Comparison of ENCODE assay signal across 19 cellular contexts in genomic region chr6:55997223-55997874, GRCh38.
DNase-seq lines count a peak whose midpoint lies in the region; ATAC-seq and TF ChIP-seq lines count a peak whose summit lies in the region.
"Had no signal": no experiment of that assay in that cellular context is flagged by ENCODE, and none has a peak within 500 bp of the region (broad histone marks: within the 10 kb centered on the region; RNA-seq: fewer than 3 reads in every experiment).

No MANE protein-coding gene starts in this region.

- no peaks in the 10 kb centered on the region for H4K20me1 ChIP-seq in Loucy (ENCODE audit: insufficient read depth, low read length, poor library complexity, severe bottlenecking)
- H4K20me1 ChIP-seq: BLaER1 treated with 17β-estradiol and CSF1 and Interleukin-3, amounts not matched to agents 10 nM and 100 nM had no signal

- no peaks in the 10 kb centered on the region for H3K27me3 ChIP-seq in Loucy (ENCODE audit: insufficient read depth, low read length, poor library complexity, severe bottlenecking)
- no peaks in the 10 kb centered on the region for H3K27me3 ChIP-seq in Panc1 (ENCODE audit: control insufficient read depth, insufficient read depth, low read length)
- H3K27me3 ChIP-seq: BLaER1 treated with 17β-estradiol and CSF1 and Interleukin-3, amounts not matched to agents 10 nM and 100 nM had no signal

- H3K9me2 ChIP-seq in Loucy (replicated peaks; ENCODE audit: low read depth, low read length) = no peaks in the 10 kb centered on the region

- CTCF ChIA-PET in Panc1 (lab: Charles Lee) = no interaction called here

- intact Hi-C loops in Panc1 (cut with micrococcal nuclease; ENCODE audit: unreplicated experiment) = no loop called here

- ATAC-seq in Panc1 (no peak), left lobe of liver (peak; percentile 44), HG02571 (IDR thresholded peaks at IDR 0.05; ENCODE audit: unreplicated experiment) (no peak)
- ATAC-seq: GM12878 had no signal

- DNase-seq in Daoy (ENCODE audit: low read depth) (peak; percentile 8), Panc1 (ENCODE audit: low read depth, low spot score) (no peak), left lobe of liver (ENCODE audit: low spot score) (no peak), ureter (ENCODE audit: low spot score) (no peak), NCI-H1694 (lab: John Stamatoyannopoulos, UW) (no peak), middle frontal gyrus (ENCODE audit: extremely low spot score, low spot score) (no peak)
- DNase-seq: 8988T; AML-193; CD4-positive, CD25-positive, alpha-beta regulatory T cell; DMS53; GOT3; HCEC 1CT; HFFc6; IMR-90 had no signal

- BruUV-seq in Panc1 (replicated peaks; lab: Mats Ljungman, UMichigan) = no TSS peak

- H3K4me3 ChIP-seq in Loucy (ENCODE audit: low read length, poor library complexity, severe bottlenecking) (peak overlapping the region; percentile 22), Panc1 (ENCODE audit: low read depth in 2 of 2, low read length in 2 of 2) (no peak overlapping the region)
- H3K4me3 ChIP-seq: BLaER1 treated with 17β-estradiol and CSF1 and Interleukin-3, amounts not matched to agents 10 nM and 100 nM; GM12878 had no signal

- no peak overlapping the region for H2AFZ ChIP-seq in Loucy (ENCODE audit: low read length)

- in situ Hi-C loops in Panc1 (cut with HindIII; ENCODE audit: low pct_unique_long_range_greater_than_20kb, low sequenced_read_pairs) = no loop called here

- peaks cover 10% of the 10 kb centered on the region; the same call in 1 of the 2 replicates for H3K9me3 ChIP-seq in Loucy (ENCODE audit: insufficient read depth, low read depth, low read length)
- H3K9me3 ChIP-seq in Panc1 (ENCODE audit: control insufficient read depth, insufficient read depth, low read depth, low read length) = no peaks in the 10 kb centered on the region; the same call in 1 of the 2 replicates

- TF ChIP-seq CTCF in Loucy (conservative IDR thresholded peaks at IDR 0.05; ENCODE audit: low read length) = peak; percentile 42
- TF ChIP-seq CTCF in Panc1 (IDR thresholded peaks at IDR 0.05) = peak; percentile 8; the same call in 1 of the 2 replicates

- H3K36me3 ChIP-seq in Loucy (ENCODE audit: insufficient read depth, low read length) (no peaks in the 10 kb centered on the region), Panc1 (ENCODE audit: control insufficient read depth, insufficient read depth, low read length) (no peaks in the 10 kb centered on the region)

- POLR2A ChIA-PET in Panc1 (lab: Charles Lee) = no interaction called here

- H3K9ac ChIP-seq in Loucy (ENCODE audit: low read depth, low read length, poor library complexity, severe bottlenecking) = peak overlapping the region; percentile 49
- H3K9ac ChIP-seq: BLaER1 treated with 17β-estradiol and CSF1 and Interleukin-3, amounts not matched to agents 10 nM and 100 nM had no signal

- no peaks in the 10 kb centered on the region for H3K79me2 ChIP-seq in Loucy (ENCODE audit: insufficient read depth, low read length)

- H3K4me1 ChIP-seq in Loucy (ENCODE audit: insufficient read depth, low read length, poor library complexity, severe bottlenecking) (peaks cover 27% of the 10 kb centered on the region), Panc1 (ENCODE audit: control insufficient read depth, insufficient read depth, low read length) (no peaks in the 10 kb centered on the region)
- H3K4me1 ChIP-seq: BLaER1 treated with 17β-estradiol and CSF1 and Interleukin-3, amounts not matched to agents 10 nM and 100 nM had no signal

- peak overlapping the region; percentile 41 for H3K4me2 ChIP-seq in Loucy (ENCODE audit: low read depth, low read length, poor library complexity, severe bottlenecking)

- no peaks in the 10 kb centered on the region for H3F3A ChIP-seq in Loucy (ENCODE audit: low read depth)

- H3K27ac ChIP-seq in Panc1 (ENCODE audit: low read length) = no peak overlapping the region
- H3K27ac ChIP-seq: BLaER1 treated with 17β-estradiol and CSF1 and Interleukin-3, amounts not matched to agents 10 nM and 100 nM; HL-60 had no signal
